Comparison of ENCODE assay signal across 9 cellular contexts in the genomic region with DNA sequence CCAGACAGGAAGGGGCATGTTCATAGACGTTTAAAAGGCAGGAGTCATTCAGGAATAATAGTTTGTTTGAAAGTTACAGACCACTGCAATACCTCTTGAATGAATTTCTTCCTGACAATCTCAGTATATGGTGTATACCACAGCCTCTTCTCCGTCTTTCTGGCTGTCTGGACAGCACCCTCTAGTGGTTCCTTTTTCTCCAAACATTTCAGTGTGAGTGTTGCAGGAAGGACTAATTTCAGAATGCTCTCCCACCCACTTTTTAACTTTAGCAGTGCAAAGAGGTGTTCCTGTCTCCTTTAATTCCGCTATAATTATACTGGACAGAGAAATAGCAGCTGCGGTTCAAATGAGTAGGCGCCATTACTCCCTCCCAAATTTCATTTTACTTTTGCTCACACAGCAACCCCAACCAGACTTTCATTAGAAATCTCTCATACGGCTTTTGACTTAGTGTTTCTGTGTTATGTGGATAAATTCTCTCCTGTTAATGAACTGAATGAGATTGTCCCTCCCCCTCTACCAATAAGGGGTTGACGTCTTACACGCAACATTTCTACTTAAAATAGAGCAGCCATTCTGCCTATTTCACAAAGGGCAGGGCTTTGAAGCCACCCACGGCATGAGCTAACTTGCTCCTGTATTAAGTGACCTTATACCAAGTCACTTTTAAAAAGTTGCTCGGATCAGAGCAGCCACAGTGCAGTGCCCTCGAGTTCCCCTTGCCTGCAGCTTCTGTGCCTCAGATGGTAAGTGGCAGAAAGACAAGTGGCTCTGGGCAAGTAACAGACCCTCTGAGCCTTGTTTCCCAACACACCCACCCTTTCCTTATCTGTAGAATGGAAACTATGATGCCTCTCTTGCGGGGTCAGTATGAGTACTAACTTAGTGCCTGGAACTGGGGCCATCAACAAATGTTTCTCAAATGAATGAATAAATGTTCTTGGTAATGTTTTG.
DNase-seq lines count a peak whose midpoint lies in the region; ATAC-seq and TF ChIP-seq lines count a peak whose summit lies in the region.
"Had no signal": no experiment of that assay in that cellular context is flagged by ENCODE, and none has a peak within 500 bp of the region (broad histone marks: within the 10 kb centered on the region; RNA-seq: fewer than 3 reads in every experiment).

No MANE protein-coding gene starts in this region.

- no peak overlapping the region for H3K4me3 ChIP-seq in H7 (ENCODE audit: insufficient read depth, low read depth, low read length)
- no peak overlapping the region for H3K4me3 ChIP-seq in adipocyte (ENCODE audit: low read length)
- H3K4me3 ChIP-seq in upper lobe of left lung = no peak overlapping the region
- H3K4me3 ChIP-seq: BLaER1 had no signal

- peak in 5 of 6 experiments; percentile 40 to 61 (median 53) for TF ChIP-seq CTCF in upper lobe of left lung (IDR thresholded peaks at IDR 0.05)

- H3K36me3 ChIP-seq in H7 (replicated peaks; ENCODE audit: control insufficient read depth, insufficient read depth, low read length) = no peaks in the 10 kb centered on the region
- H3K36me3 ChIP-seq in adipocyte (ENCODE audit: control insufficient read depth, insufficient read depth, low read length, severe bottlenecking) = no peaks in the 10 kb centered on the region
- no peaks in the 10 kb centered on the region for H3K36me3 ChIP-seq in upper lobe of left lung
- H3K36me3 ChIP-seq: BLaER1 had no signal

- WGBS in upper lobe of left lung, 2 donors = 41 to 45% methylated on average over 12 of the region's 12 CpGs

- no peaks in the 10 kb centered on the region for H3K27me3 ChIP-seq in H7 (ENCODE audit: control insufficient read depth, insufficient read depth, low read length)
- peaks cover 43% of the 10 kb centered on the region for H3K27me3 ChIP-seq in adipocyte (replicated peaks; ENCODE audit: control insufficient read depth, insufficient read depth, low read length)
- H3K27me3 ChIP-seq in upper lobe of left lung = no peaks in the 10 kb centered on the region
- H3K27me3 ChIP-seq: BLaER1 had no signal

- no peaks in the 10 kb centered on the region for H3K4me1 ChIP-seq in adipocyte (ENCODE audit: control insufficient read depth, insufficient read depth, low read length)
- H3K4me1 ChIP-seq in upper lobe of left lung = no peaks in the 10 kb centered on the region
- H3K4me1 ChIP-seq: BLaER1 had no signal

- TF ChIP-seq EP300 in upper lobe of left lung (IDR thresholded peaks at IDR 0.05) = no peak

- no peak overlapping the region for H3K27ac ChIP-seq in upper lobe of left lung
- H3K27ac ChIP-seq: BLaER1 had no signal

- no peak overlapping the region for H3K9ac ChIP-seq in adipocyte (ENCODE audit: low read length)
- H3K9ac ChIP-seq: BLaER1 had no signal

- DNase-seq in NCI-H1436 (lab: John Stamatoyannopoulos, UW) (peak; percentile 14), NCI-H1436 treated with DMSO at 0.1 percent for 48 hours (lab: John Stamatoyannopoulos, UW) (no peak), H7 (peak; percentile 72), NCI-H1105 (lab: John Stamatoyannopoulos, UW) (peak; percentile 60), adipocyte (ENCODE audit: low read depth) (peak; percentile 64), iPS DF 19.7 (ENCODE audit: low read depth, low spot score) (peak; percentile 25), upper lobe of left lung (no peak), cortex of kidney (lab: John Stamatoyannopoulos, UW) (no peak)

- TF ChIP-seq POLR2A in upper lobe of left lung (IDR thresholded peaks at IDR 0.05) = no peak

- ATAC-seq in upper lobe of left lung (ENCODE audit: low FRiP score in 2 of 2) = peak in 1 of 2 donors; percentile 78

- H3K9me3 ChIP-seq in adipocyte (ENCODE audit: control insufficient read depth, low read length) (no peaks in the 10 kb centered on the region), upper lobe of left lung (no peaks in the 10 kb centered on the region)
- H3K9me3 ChIP-seq: BLaER1 had no signal

Comparison
In these comparisons a context has a peak if more than half of its experiments do, and no peak if none do; other contexts are left out.
1. DNase-seq: peak in NCI-H1436 (single experiment), H7 (single experiment), NCI-H1105 (single experiment), adipocyte (single experiment) and iPS DF 19.7 (single experiment); none in NCI-H1436 treated with DMSO at 0.1 percent for 48 hours (single experiment), upper lobe of left lung (0 of 2) and cortex of kidney (single experiment).